Comparison of ENCODE assay signal across 21 cellular contexts in the genomic region with DNA sequence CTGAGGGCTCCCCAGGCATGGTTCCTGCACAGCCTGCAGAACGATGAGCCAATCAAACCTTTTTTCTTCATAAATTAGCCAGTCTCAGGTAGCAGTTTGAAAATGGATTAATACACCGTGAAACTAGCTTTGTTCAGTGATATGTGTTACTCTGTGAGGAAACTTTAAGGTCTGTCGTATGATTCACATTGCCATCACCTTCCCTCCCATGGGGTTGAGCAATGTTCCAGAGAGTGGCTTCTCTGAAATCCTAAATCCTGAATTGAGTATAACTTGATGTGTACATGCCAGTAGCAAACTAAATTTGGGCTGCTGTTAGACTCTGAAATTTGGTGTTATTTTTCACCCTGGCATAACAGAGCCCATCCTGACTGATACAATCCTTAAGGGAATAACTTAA.
"Had no signal": no experiment of that assay in that cellular context is flagged by ENCODE, and none has a peak within 500 bp of the region (broad histone marks: within the 10 kb centered on the region; RNA-seq: fewer than 3 reads in every experiment).

No MANE protein-coding gene starts in this region.

- H3K4me1 ChIP-seq: esophagus squamous epithelium, psoas muscle, testis, tibial nerve, upper lobe of right lung had no signal

- H3K4me3 ChIP-seq: esophagus squamous epithelium, lung, psoas muscle, testis, tibial nerve, upper lobe of right lung had no signal

- H3K27me3 Mint-ChIP-seq: dendritic cell treated with granulocyte-macrophage colony-stimulating factor and Interleukin-4, amounts not matched to agents 40 ng/mL and 50 ng/mL, for 4 days; effector memory CD8-positive, alpha-beta T cell; naive thymus-derived CD4-positive, alpha-beta T cell; stimulated activated naive B cell treated with anti-CD40 and anti-IgM and Interleukin-4, amounts not matched to agents 10 μg/mL and 1 μg/mL and 100 μg/mL, for 72 hours; stimulated activated naive CD8-positive, alpha-beta T cell treated with anti-CD3 and anti-CD28 coated beads, Interleukin-15, amount 100 ng/mL, for 72 hours had no signal

- ATAC-seq: effector memory CD8-positive, alpha-beta T cell; left colon; left ventricle myocardium superior; naive thymus-derived CD4-positive, alpha-beta T cell; psoas muscle; sciatic nerve; stimulated activated naive B cell treated with anti-CD40 and anti-IgM and Interleukin-4, amounts not matched to agents 10 μg/mL and 1 μg/mL and 100 μg/mL, for 72 hours; stimulated activated naive CD8-positive, alpha-beta T cell treated with anti-CD3 and anti-CD28 coated beads, Interleukin-15, amount 100 ng/mL, for 72 hours; upper lobe of right lung had no signal

- H3K4me1 Mint-ChIP-seq: naive thymus-derived CD4-positive, alpha-beta T cell; nephron progenitor cell; stimulated activated naive B cell treated with anti-CD40 and anti-IgM and Interleukin-4, amounts not matched to agents 10 μg/mL and 1 μg/mL and 100 μg/mL, for 72 hours; stimulated activated naive CD8-positive, alpha-beta T cell treated with anti-CD3 and anti-CD28 coated beads, Interleukin-15, amount 100 ng/mL, for 72 hours had no signal

- H3K36me3 ChIP-seq: esophagus squamous epithelium, neutrophil, tibial nerve, upper lobe of right lung had no signal

- DNase-seq: effector memory CD8-positive, alpha-beta T cell; esophagus squamous epithelium; foreskin fibroblast; kidney; left colon; left ventricle myocardium superior; mesendoderm; naive thymus-derived CD4-positive, alpha-beta T cell; nephron progenitor cell; psoas muscle; stimulated activated CD4-positive, alpha-beta T cell treated with anti-CD3 and anti-CD28 coated beads, Interleukin-2, amount 100 ng/mL, for 24 hours; stimulated activated CD4-positive, alpha-beta T cell treated with anti-CD3 and anti-CD28 coated beads, Interleukin-4, amount 100 ng/mL, for 4 hours; stimulated activated naive B cell treated with anti-CD40 and anti-IgM and Interleukin-4, amounts not matched to agents 10 μg/mL and 1 μg/mL and 100 μg/mL, for 72 hours; stimulated activated naive CD8-positive, alpha-beta T cell treated with anti-CD3 and anti-CD28 coated beads, Interleukin-15, amount 100 ng/mL, for 72 hours; testis; upper lobe of right lung had no signal

- H3K27me3 ChIP-seq: esophagus squamous epithelium, neutrophil, testis, tibial nerve, upper lobe of right lung had no signal

- H3K9me3 ChIP-seq: psoas muscle, testis, upper lobe of right lung had no signal

- H3K4me3 Mint-ChIP-seq: dendritic cell treated with granulocyte-macrophage colony-stimulating factor and Interleukin-4, amounts not matched to agents 40 ng/mL and 50 ng/mL, for 4 days; effector memory CD8-positive, alpha-beta T cell; naive thymus-derived CD4-positive, alpha-beta T cell; nephron progenitor cell; stimulated activated naive B cell treated with anti-CD40 and anti-IgM and Interleukin-4, amounts not matched to agents 10 μg/mL and 1 μg/mL and 100 μg/mL, for 72 hours; stimulated activated naive CD8-positive, alpha-beta T cell treated with anti-CD3 and anti-CD28 coated beads, Interleukin-15, amount 100 ng/mL, for 72 hours had no signal

- H3K27ac ChIP-seq: esophagus squamous epithelium, neutrophil, psoas muscle, testis, tibial nerve, upper lobe of right lung had no signal

- H3K36me3 Mint-ChIP-seq: naive thymus-derived CD4-positive, alpha-beta T cell; stimulated activated naive B cell treated with anti-CD40 and anti-IgM and Interleukin-4, amounts not matched to agents 10 μg/mL and 1 μg/mL and 100 μg/mL, for 72 hours had no signal

- H3K9me3 Mint-ChIP-seq: nephron progenitor cell had no signal

- H3K27ac Mint-ChIP-seq: dendritic cell treated with granulocyte-macrophage colony-stimulating factor and Interleukin-4, amounts not matched to agents 40 ng/mL and 50 ng/mL, for 4 days; effector memory CD8-positive, alpha-beta T cell; naive thymus-derived CD4-positive, alpha-beta T cell; nephron progenitor cell; stimulated activated naive B cell treated with anti-CD40 and anti-IgM and Interleukin-4, amounts not matched to agents 10 μg/mL and 1 μg/mL and 100 μg/mL, for 72 hours; stimulated activated naive CD8-positive, alpha-beta T cell treated with anti-CD3 and anti-CD28 coated beads, Interleukin-15, amount 100 ng/mL, for 72 hours had no signal
